Comparison of ENCODE assay signal across 21 cellular contexts in genomic region chr18:79309572-79310278, GRCh38.
DNase-seq lines count a peak whose midpoint lies in the region; ATAC-seq and TF ChIP-seq lines count a peak whose summit lies in the region.
"Had no signal": no experiment of that assay in that cellular context is flagged by ENCODE, and none has a peak within 500 bp of the region (broad histone marks: within the 10 kb centered on the region; RNA-seq: fewer than 3 reads in every experiment).

No MANE protein-coding gene starts in this region.

- H3K4me2 ChIP-seq in IMR-90 (ENCODE audit: low read depth, low read length) = peak overlapping the region; percentile 39; the same call in 1 of the 2 replicates

- H3K27me3 Mint-ChIP-seq in activated T-cell treated with anti-CD3 and anti-CD28 coated beads, Interleukin-2, amount 50 U/mL, for 72 hours (ENCODE audit: low read depth) = no peaks in the 10 kb centered on the region
- H3K27me3 Mint-ChIP-seq in nephron progenitor cell (ENCODE audit: low read depth, poor library complexity) = no peaks in the 10 kb centered on the region

- H2AFZ ChIP-seq in IMR-90 (replicated peaks; ENCODE audit: low read length, poor library complexity) = peak overlapping the region; percentile 51

- no peak overlapping the region for H2BK20ac ChIP-seq in IMR-90 (ENCODE audit: low read depth, low read length)

- H3K9ac ChIP-seq in IMR-90 (ENCODE audit: low read depth, low read length) = no peak overlapping the region

- TF ChIP-seq RAD21 in IMR-90 (IDR thresholded peaks at IDR 0.05; ENCODE audit: low read length) = no peak

- POLR2A ChIA-PET in IMR-90 (lab: Charles Lee; ENCODE audit: unreplicated experiment) = no interaction called here

- no peaks in the 10 kb centered on the region for H3K79me1 ChIP-seq in IMR-90 (ENCODE audit: low read depth in 1 of 2, low read length in 2 of 2)

- H4K8ac ChIP-seq in IMR-90 (ENCODE audit: low read depth in 2 of 2, low read length in 2 of 2) = no peak overlapping the region

- H2BK5ac ChIP-seq in IMR-90 (ENCODE audit: low read depth, low read length, poor library complexity, severe bottlenecking) = no peak overlapping the region

- TF ChIP-seq CTCF in IMR-90 (conservative IDR thresholded peaks at IDR 0.05; ENCODE audit: low read depth, low read length) (no peak), choroid plexus epithelial cell (conservative IDR thresholded peaks at IDR 0.05; ENCODE audit: low read depth, low read length) (no peak), nephron progenitor cell (IDR thresholded peaks at IDR 0.05) (no peak)

- peak overlapping the region; percentile 5 for H3K27ac Mint-ChIP-seq in activated T-cell treated with anti-CD3 and anti-CD28 coated beads, Interleukin-2, amount 50 U/mL, for 72 hours
- H3K27ac Mint-ChIP-seq in nephron progenitor cell = peak overlapping the region; percentile 5

- H3K4ac ChIP-seq in IMR-90 (ENCODE audit: low read depth, low read length) = no peak overlapping the region

- H3K4me1 ChIP-seq in IMR-90 (ENCODE audit: control insufficient read depth, insufficient read depth, low read length) = peaks cover 5% of the 10 kb centered on the region; the same call in 1 of the 2 replicates

- no peaks in the 10 kb centered on the region for H3K27me3 ChIP-seq in IMR-90 (ENCODE audit: control insufficient read depth, insufficient read depth, low read length)
- H3K27me3 ChIP-seq: MG63 had no signal

- no peak overlapping the region for H2AK9ac ChIP-seq in IMR-90 (replicated peaks; ENCODE audit: low read depth, low read length, poor library complexity)

- intact Hi-C loops in IMR-90 (cut with micrococcal nuclease) = no loop called here

- in situ Hi-C loops in IMR-90 (cut with MboI; ENCODE audit: low sequenced_read_pairs) = no loop called here

- no TSS peak for BruUV-seq in IMR-90 (replicated peaks; lab: Mats Ljungman, UMichigan)

- H4K20me1 ChIP-seq in IMR-90 (ENCODE audit: insufficient read depth, low read length) = no peaks in the 10 kb centered on the region

- no peak overlapping the region for H3K14ac ChIP-seq in IMR-90 (replicated peaks; ENCODE audit: low read depth, low read length)

- TF ChIP-seq POLR2A in IMR-90 (IDR thresholded peaks at IDR 0.05; ENCODE audit: low read depth, low read length) = no peak

- no peak for ATAC-seq in activated T-cell treated with anti-CD3 and anti-CD28 coated beads, Interleukin-2, amount 50 U/mL, for 72 hours (replicated peaks in 1 of 2)
- ATAC-seq in IMR-90 (ENCODE audit: low read depth) (peak; percentile 75; the same call in 1 of the 2 replicates), HG03196 (IDR thresholded peaks at IDR 0.05; ENCODE audit: unreplicated experiment) (no peak), GM21515 (IDR thresholded peaks at IDR 0.05; ENCODE audit: unreplicated experiment) (no peak)

- no peak overlapping the region for H3K27ac ChIP-seq in IMR-90 (ENCODE audit: insufficient read depth, low read length)

- CTCF ChIA-PET in IMR-90 (lab: Yijun Ruan, JAX) = no interaction called here

- WGBS in IMR-90 (ENCODE audit: extremely low coverage in 2 of 2, insufficient read length in 1 of 2), 2 experiments = 93% methylated on average over 5 of the region's 9 CpGs; no CpG with 5 or more reads in 1 of the 2 experiments

- H2BK15ac ChIP-seq in IMR-90 (ENCODE audit: low read depth, low read length) = no peak overlapping the region

- H3K9me3 ChIP-seq in IMR-90 (ENCODE audit: control insufficient read depth, insufficient read depth, low read length) = no peaks in the 10 kb centered on the region
- H3K9me3 ChIP-seq: MG63 had no signal

- H3K36me3 ChIP-seq in IMR-90 (ENCODE audit: control insufficient read depth, insufficient read depth, low read length) = peaks cover 13% of the 10 kb centered on the region; the same call in 1 of the 2 replicates
- H3K36me3 ChIP-seq: MG63 had no signal

- no peak overlapping the region for H3K18ac ChIP-seq in IMR-90 (ENCODE audit: low read depth, low read length)

- no peaks in the 10 kb centered on the region for H3K9me3 Mint-ChIP-seq in activated T-cell treated with anti-CD3 and anti-CD28 coated beads, Interleukin-2, amount 50 U/mL, for 72 hours
- no peaks in the 10 kb centered on the region for H3K9me3 Mint-ChIP-seq in nephron progenitor cell

- no peak overlapping the region for H3K56ac ChIP-seq in IMR-90 (ENCODE audit: extremely low read depth, insufficient read depth, low read length)

- H3K4me3 ChIP-seq in IMR-90 (ENCODE audit: insufficient read depth, low read depth, low read length) = no peak overlapping the region
- no peak overlapping the region for H3K4me3 ChIP-seq in choroid plexus epithelial cell (ENCODE audit: low read depth, low read length)
- H3K4me3 ChIP-seq: MG63 had no signal

- H2AK5ac ChIP-seq in IMR-90 (ENCODE audit: low read depth, low read length) = no peak overlapping the region

- no peak overlapping the region for H2BK120ac ChIP-seq in IMR-90 (ENCODE audit: low read depth, low read length)

- H3K4me3 Mint-ChIP-seq in activated T-cell treated with anti-CD3 and anti-CD28 coated beads, Interleukin-2, amount 50 U/mL, for 72 hours = no peak overlapping the region
- no peak overlapping the region for H3K4me3 Mint-ChIP-seq in nephron progenitor cell
- H3K4me3 Mint-ChIP-seq: CD14-positive monocyte had no signal

- no peak for DNase-seq in activated T-cell treated with anti-CD3 and anti-CD28 coated beads, Interleukin-2, amount 50 U/mL, for 72 hours
- no peak for DNase-seq in activated T-cell treated with anti-CD3 and anti-CD28 coated beads, Interleukin-2, amount 50 U/mL, for 1 hour
- DNase-seq in IMR-90 = no peak
- DNase-seq in choroid plexus epithelial cell (ENCODE audit: low read depth) = peak; percentile 60
- no peak for DNase-seq in nephron progenitor cell
- DNase-seq in epidermal melanocyte (ENCODE audit: insufficient read length, low spot score) = no peak
- DNase-seq: COR-L47; DMS153; HCEC 1CT; Karpas-422; MG63; NCI-H1092; NCI-H1694; NCI-H226; NCI-H526; NK-92 treated with Interleukin-12 subunit alpha and Interleukin-12 subunit beta, amount 100 ng/mL, for 24 hours; RPMI8226; SIG-M5 had no signal

- peaks cover 9% of the 10 kb centered on the region; the same call in 1 of the 2 replicates for H3K9me1 ChIP-seq in IMR-90 (ENCODE audit: insufficient read depth, low read length)

- no peaks in the 10 kb centered on the region for H3K4me1 Mint-ChIP-seq in activated T-cell treated with anti-CD3 and anti-CD28 coated beads, Interleukin-2, amount 50 U/mL, for 72 hours (ENCODE audit: low read depth)
- no peaks in the 10 kb centered on the region for H3K4me1 Mint-ChIP-seq in nephron progenitor cell
- H3K4me1 Mint-ChIP-seq: CD14-positive monocyte had no signal

- H3K36me3 Mint-ChIP-seq in activated T-cell treated with anti-CD3 and anti-CD28 coated beads, Interleukin-2, amount 50 U/mL, for 72 hours (ENCODE audit: insufficient read depth in 2 of 2) = peaks cover 5 to 17% of the 10 kb centered on the region in 2 donors
- peaks cover 45% of the 10 kb centered on the region for H3K36me3 Mint-ChIP-seq in nephron progenitor cell (ENCODE audit: low read depth)

- no peak overlapping the region for H4K91ac ChIP-seq in IMR-90 (ENCODE audit: insufficient read depth, low read depth, low read length)

- no peak overlapping the region; the same call in 1 of the 2 replicates for H3K23ac ChIP-seq in IMR-90 (ENCODE audit: low read depth, low read length)

- dilution Hi-C loops in IMR-90 (cut with HindIII; ENCODE audit: low sequenced_read_pairs, unreplicated experiment) = no loop called here

- no peak overlapping the region for H4K5ac ChIP-seq in IMR-90 (ENCODE audit: low read depth, low read length)

TF ChIP-seq in IMR-90, 13 proteins besides CTCF, POLR2A, EP300 and RAD21:
- TF ChIP-seq FOS (IDR thresholded peaks at IDR 0.05; ENCODE audit: low read depth, low read length) (no peak), RFX5 (IDR thresholded peaks at IDR 0.05; ENCODE audit: low read depth, low read length) (no peak), ELK1 (IDR thresholded peaks at IDR 0.05; ENCODE audit: borderline replicate concordance, low read depth, low read length) (no peak), CEBPB (IDR thresholded peaks at IDR 0.05; ENCODE audit: low read depth, low read length) (peak; percentile 88), SMC3 (IDR thresholded peaks at IDR 0.05; ENCODE audit: low read depth, low read length) (no peak)
TF ChIP-seq in IMR-90: peak in this region for 1.
